In genomic region chr7:75928600-75928939, GRCh38 we compare ENCODE assay signal across 12 cellular contexts. TPM values are rescaled to one million over a fixed set of nuclear protein-coding genes. Genes with fewer than 3 reads are reported as not detected.
DNase-seq lines count a peak whose midpoint lies in the region; ATAC-seq, FAIRE-seq and TF ChIP-seq lines count a peak whose summit lies in the region.
"Had no signal": no experiment of that assay in that cellular context is flagged by ENCODE, and none has a peak within 500 bp of the region (broad histone marks: within the 10 kb centered on the region; RNA-seq: fewer than 3 reads in every experiment).

No MANE protein-coding gene starts in this region.

- intact Hi-C loops in mucosa of descending colon (cut with DNase I, micrococcal nuclease): no loop called here

- DNase-seq in RCC 7860 (ENCODE audit: low spot score): peak; percentile 57
- DNase-seq in mucosa of descending colon: no peak
- DNase-seq in NCI-H510A treated with DMSO at 0.1 percent for 48 hours (lab: John Stamatoyannopoulos, UW): no peak
- DNase-seq in RPMI8226: no peak
- DNase-seq: aorta, EL, IMR-90, NCI-H446 treated with DMSO at 0.1 percent for 48 hours, T-helper 9 cell had no signal

- no peak for FAIRE-seq in RCC 7860 (lab: Jason Lieb, UNC)

- no peaks in the 10 kb centered on the region for H3K4me1 ChIP-seq in mucosa of descending colon (ENCODE audit: low read depth)

- H3K4me3 ChIP-seq in mucosa of descending colon: no peak overlapping the region

- H3K9me3 ChIP-seq in mucosa of descending colon: no peaks in the 10 kb centered on the region

- no peaks in the 10 kb centered on the region for H3K36me3 ChIP-seq in mucosa of descending colon (ENCODE audit: low read depth)

- peak; percentile 72 for ATAC-seq in GM18511 (IDR thresholded peaks at IDR 0.05; ENCODE audit: unreplicated experiment)
- peak; percentile 70 for ATAC-seq in GM21737 (IDR thresholded peaks at IDR 0.05; ENCODE audit: unreplicated experiment)
- ATAC-seq in mucosa of descending colon: peak; percentile 50
- no peak for ATAC-seq in HG02973 (IDR thresholded peaks at IDR 0.05; ENCODE audit: unreplicated experiment)

- no peak for TF ChIP-seq CTCF in mucosa of descending colon (IDR thresholded peaks at IDR 0.05)

RNA-seq across cellular contexts. Expression of gene POR, which starts 13.6 kb away (rescaled TPM):
- 100 to 1,000 TPM in 2 of 3 donors, 10 to 100 TPM in 1; 76.4 to 122 (median 118) TPM for total RNA-seq in mucosa of descending colon

RNA-seq across cellular contexts. Expression of gene RHBDD2, which starts 49.7 kb away (rescaled TPM):
- 10 to 100 TPM; 43.9 to 50.5 (median 47.3) TPM for total RNA-seq in mucosa of descending colon
